ENCODE assay signal across 1 cellular context in genomic region chr11:2671748-2672147, GRCh38.
A peak's percentile ranks its signal among the peaks of the same experiment; 100 is the strongest.
TF ChIP-seq lines count a peak whose summit lies in the region.

No MANE protein-coding gene starts in this region.

TF ChIP-seq in HepG2, 621 proteins besides CTCF, POLR2A, EP300 and RAD21:
- TF ChIP-seq ZNF326 (CRISPR knock-in tag; IDR thresholded peaks at IDR 0.05; ENCODE audit: borderline replicate concordance) (0 out of 2 replicates have a peak, but pooled peaks have one; percentile 72), AKAP8 (CRISPR knock-in tag; IDR thresholded peaks at IDR 0.05) (0 out of 2 replicates have a peak, but pooled peaks have one; percentile 6), AGO2 (optimal IDR thresholded peaks at IDR 0.05; ENCODE audit: low read depth, low read length) (peak; percentile 68), HOXA7 (CRISPR knock-in tag; IDR thresholded peaks at IDR 0.05) (no peak)
